8 cellular contexts compared by ENCODE assay signal in the genomic region with DNA sequence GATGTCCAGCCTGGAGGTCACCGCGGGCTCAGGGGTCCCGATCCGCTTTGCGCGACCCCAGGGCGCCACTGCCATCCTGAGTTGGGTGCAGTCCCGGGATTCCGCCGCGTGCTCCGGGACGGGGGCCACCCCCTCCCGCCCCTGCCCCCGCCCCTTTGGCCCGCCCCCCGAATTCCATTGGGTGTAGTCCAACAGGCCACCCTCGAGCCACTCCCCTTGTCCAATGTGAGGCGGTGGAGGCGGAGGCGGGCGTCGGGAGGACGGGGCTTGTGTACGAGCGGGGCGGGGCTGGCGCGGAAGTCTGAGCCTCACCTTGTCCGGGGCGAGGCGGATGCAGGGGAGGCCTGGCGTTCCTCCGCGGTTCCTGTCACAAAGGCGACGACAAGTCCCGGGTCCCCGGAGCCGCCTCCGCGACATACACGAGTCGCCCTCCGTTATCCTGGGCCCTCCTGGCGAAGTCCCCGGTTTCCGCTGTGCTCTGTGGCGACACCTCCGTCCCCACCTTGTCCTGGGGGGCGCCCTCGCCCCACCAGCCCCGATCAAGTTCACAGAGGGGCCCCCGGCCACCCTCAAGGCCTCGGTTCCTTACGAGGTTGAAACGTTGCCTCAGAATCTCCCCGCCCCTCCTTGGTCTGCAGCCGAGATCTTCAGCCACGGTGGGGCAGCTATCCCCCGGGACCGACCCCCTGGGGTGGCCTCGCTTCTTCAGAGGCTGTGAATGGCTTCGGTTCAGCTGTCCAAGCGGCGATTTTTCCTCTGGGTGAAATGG. TPM values are rescaled to one million over a fixed set of nuclear protein-coding genes. Genes with fewer than 3 reads are reported as not detected.
DNase-seq lines count a peak whose midpoint lies in the region; ATAC-seq and TF ChIP-seq lines count a peak whose summit lies in the region.

No MANE protein-coding gene starts in this region.

- peaks cover 27% of the 10 kb centered on the region for H3K4me1 ChIP-seq in HUES6 (ENCODE audit: control insufficient read depth, insufficient read depth, low read length)
- H3K4me1 ChIP-seq in NT2/D1 (ENCODE audit: insufficient read depth, insufficient read length): peaks cover 14% of the 10 kb centered on the region
- H3K4me1 ChIP-seq in endodermal cell (ENCODE audit: control insufficient read depth, insufficient read depth, low read length): peaks cover 11% of the 10 kb centered on the region
- peaks cover 37% of the 10 kb centered on the region for H3K4me1 ChIP-seq in mesodermal cell (ENCODE audit: control insufficient read depth, insufficient read depth, low read length, poor library complexity, severe bottlenecking)

- no peaks in the 10 kb centered on the region for H3K27me3 Mint-ChIP-seq in endodermal cell (ENCODE audit: insufficient read depth)

- H3K27me3 ChIP-seq in HUES6 (ENCODE audit: control insufficient read depth, insufficient read depth, low read length): no peaks in the 10 kb centered on the region
- no peaks in the 10 kb centered on the region for H3K27me3 ChIP-seq in NT2/D1 (ENCODE audit: insufficient read depth, insufficient read length)
- no peaks in the 10 kb centered on the region for H3K27me3 ChIP-seq in endodermal cell (ENCODE audit: control insufficient read depth, insufficient read depth, low read length, poor library complexity, severe bottlenecking)

- H3K4me1 Mint-ChIP-seq in endodermal cell: peaks cover 18% of the 10 kb centered on the region

- H3K36me3 Mint-ChIP-seq in endodermal cell (ENCODE audit: low read depth): peaks cover 29% of the 10 kb centered on the region

- peak overlapping the region; percentile 92 for H3K4me3 Mint-ChIP-seq in endodermal cell

- no peaks in the 10 kb centered on the region for H3K9me3 Mint-ChIP-seq in endodermal cell

- WGBS in endodermal cell (ENCODE audit: insufficient coverage in 1 of 2, insufficient read length in 1 of 2), 2 experiments: 0% methylated on average over 21 to 66 of the region's 66 CpGs
- WGBS in mesodermal cell (ENCODE audit: insufficient coverage in 2 of 2), 2 experiments: 0 to 1% methylated on average over 39 to 54 of the region's 66 CpGs

- H3K9me3 ChIP-seq in HUES6 (ENCODE audit: control insufficient read depth, insufficient read depth, low read depth, low read length): no peaks in the 10 kb centered on the region
- H3K9me3 ChIP-seq in NT2/D1 (ENCODE audit: insufficient read depth, low read length): no peaks in the 10 kb centered on the region
- no peaks in the 10 kb centered on the region for H3K9me3 ChIP-seq in endodermal cell (ENCODE audit: control insufficient read depth, low read length)
- H3K9me3 ChIP-seq in mesodermal cell (ENCODE audit: control insufficient read depth, low read length): no peaks in the 10 kb centered on the region

- peak; percentile 63 for ATAC-seq in GM21390 (IDR thresholded peaks at IDR 0.05; ENCODE audit: unreplicated experiment)

- H3K27ac Mint-ChIP-seq in endodermal cell: peak overlapping the region; percentile 99

- H3K4me3 ChIP-seq in HUES6 (ENCODE audit: low read depth, low read length): peak overlapping the region; percentile 97
- H3K4me3 ChIP-seq in NT2/D1 (ENCODE audit: insufficient read length, low read depth): peak overlapping the region; percentile 99
- peak overlapping the region; percentile 99 for H3K4me3 ChIP-seq in endodermal cell (ENCODE audit: low read length)
- peak overlapping the region; percentile 99 for H3K4me3 ChIP-seq in mesodermal cell (ENCODE audit: extremely low read depth, insufficient read depth, low read length, poor library complexity, severe bottlenecking)

- H3K9ac ChIP-seq in HUES6 (ENCODE audit: low read length): peak overlapping the region; percentile 99
- peak overlapping the region; percentile 100 for H3K9ac ChIP-seq in NT2/D1 (ENCODE audit: insufficient read length, low read depth)
- H3K9ac ChIP-seq in endodermal cell (ENCODE audit: extremely low read depth, low read length, poor library complexity, severe bottlenecking): peak overlapping the region; percentile 98

- peak; percentile 13 for TF ChIP-seq CTCF in endodermal cell (conservative IDR thresholded peaks at IDR 0.05)

- DNase-seq in COLO668 (lab: John Stamatoyannopoulos, UW; ENCODE audit: unreplicated experiment): peak; percentile 98
- DNase-seq in NT2/D1 (ENCODE audit: low read depth, low spot score): peak; percentile 96
- peak; percentile 96 for DNase-seq in activated CD8-positive, alpha-beta memory T cell treated with anti-CD3 and anti-CD28 coated beads, Interleukin-2, amount 50 U/mL, for 4 hours
- peak; percentile 99 for DNase-seq in endodermal cell
- peak; percentile 93 for DNase-seq in stimulated activated CD8-positive, alpha-beta memory T cell treated with anti-CD3 and anti-CD28 coated beads, Interleukin-15, amount 100 ng/mL, for 1 hour (ENCODE audit: low read depth)

- H3K27ac ChIP-seq in HUES6 (ENCODE audit: low read depth, low read length): peak overlapping the region; percentile 99
- peak overlapping the region; percentile 89 for H3K27ac ChIP-seq in endodermal cell (ENCODE audit: low read depth, low read length)
- peak overlapping the region; percentile 98 for H3K27ac ChIP-seq in mesodermal cell (ENCODE audit: low read depth, low read length, severe bottlenecking)

- H3K36me3 ChIP-seq in HUES6 (ENCODE audit: control insufficient read depth, insufficient read depth, low read length) (peaks cover 43% of the 10 kb centered on the region), NT2/D1 (ENCODE audit: insufficient read depth, insufficient read length, low read length) (peaks cover 37% of the 10 kb centered on the region), endodermal cell (ENCODE audit: control insufficient read depth, insufficient read depth, low read length) (peaks cover 36% of the 10 kb centered on the region), mesodermal cell (ENCODE audit: control insufficient read depth, insufficient read depth, low read length) (peaks cover 51% of the 10 kb centered on the region)

RNA-seq across cellular contexts. Expression of gene LDLR, which starts 1.2 kb away (rescaled TPM):
- total RNA-seq in endodermal cell: 100 to 1,000 TPM in 1 of 2 donors, 10 to 100 TPM in 1; 61.0 to 101 TPM
- polyA plus RNA-seq in endodermal cell (2013, experiment 1 of 2): 105 TPM
- polyA plus RNA-seq in endodermal cell (2013, experiment 2 of 2): 103 TPM
- polyA plus RNA-seq in mesodermal cell (2013, experiment 1 of 2): 180 TPM
- 159 TPM for polyA plus RNA-seq in mesodermal cell (2013, experiment 2 of 2)

Comparison
In these comparisons a context has a peak if more than half of its experiments do, and no peak if none do; other contexts are left out.
1. Peak in every context shown above with its lines: DNase-seq, ATAC-seq, H3K4me3 ChIP-seq and H3K27ac ChIP-seq.